29 cellular contexts compared by ENCODE assay signal in the genomic region with DNA sequence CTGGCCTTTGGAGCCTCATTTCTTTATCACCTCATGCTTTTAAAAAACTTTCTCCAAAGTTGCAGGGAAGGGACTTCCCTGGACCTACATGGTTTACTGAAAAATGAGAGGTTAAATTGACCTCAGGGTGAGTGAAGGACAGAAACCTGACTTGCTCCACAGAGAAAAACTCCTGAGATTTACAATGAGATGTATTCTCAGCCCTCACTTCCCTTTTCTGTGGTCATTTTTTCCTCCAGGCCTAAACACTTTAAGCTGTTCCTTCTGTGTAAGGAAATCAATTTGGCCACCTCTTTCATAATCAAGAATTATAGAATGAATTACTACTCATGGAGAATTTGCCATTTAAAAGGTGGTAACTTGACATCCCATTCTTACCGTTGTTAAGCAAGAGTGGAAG.
"Had no signal": no experiment of that assay in that cellular context is flagged by ENCODE, and none has a peak within 500 bp of the region (broad histone marks: within the 10 kb centered on the region; RNA-seq: fewer than 3 reads in every experiment).

No MANE protein-coding gene starts in this region.

- H3K4me2 ChIP-seq: KMS-11, SK-N-SH had no signal

- H3K9me3 ChIP-seq: adrenal gland, MG63, Peyer's patch, SJCRH30, SK-N-SH had no signal

- DNase-seq: activated CD4-positive, alpha-beta T cell treated with anti-CD3 and anti-CD28 coated beads for 36 hours; activated CD4-positive, alpha-beta T cell treated with anti-CD3 and anti-CD28 coated beads, Interleukin-2, amount 50 U/mL, for 1 hour; activated CD8-positive, alpha-beta memory T cell treated with anti-CD3 and anti-CD28 coated beads, Interleukin-2, amount 50 U/mL, for 4 hours; activated CD8-positive, alpha-beta T cell treated with anti-CD3 and anti-CD28 coated beads for 36 hours; activated gamma-delta T cell treated with Interleukin-2 at 50 U/mL for 16 hours; activated naive CD4-positive, alpha-beta T cell treated with anti-CD3 and anti-CD28 coated beads, Interleukin-2, amount 50 U/mL, for 16 hours; activated naive CD8-positive, alpha-beta T cell treated with anti-CD3 and anti-CD28 coated beads, Interleukin-2, amount 10 ng/mL, durations not matched to agents 7 days and 5 days; activated T-cell treated with anti-CD3 and anti-CD28 coated beads, Interleukin-2, amount 50 U/mL, for 72 hours; adrenal gland; anterior cingulate cortex; cerebellar nuclear complex; MG63; NCI-H1105; NCI-H1436; NCI-H1694 treated with DMSO at 0.1 percent for 48 hours; NCI-H2029 treated with DMSO at 0.1 percent for 48 hours; NCI-H345; NCI-H510A; NCI-H526 treated with DMSO at 0.1 percent for 48 hours; NCI-H82; Peyer's patch; Right ventricle myocardium superior; SJCRH30; SK-N-SH had no signal

- H3K36me3 ChIP-seq: adrenal gland, MG63, Peyer's patch, SJCRH30 had no signal

- H3K27ac Mint-ChIP-seq: activated CD4-positive, alpha-beta T cell treated with anti-CD3 and anti-CD28 coated beads for 36 hours; activated CD8-positive, alpha-beta T cell treated with anti-CD3 and anti-CD28 coated beads for 36 hours; activated naive CD8-positive, alpha-beta T cell treated with anti-CD3 and anti-CD28 coated beads, Interleukin-2, amount 10 ng/mL, durations not matched to agents 7 days and 5 days; activated T-cell treated with anti-CD3 and anti-CD28 coated beads, Interleukin-2, amount 50 U/mL, for 72 hours; activated T-helper 2 cell treated with anti-CD3 and anti-CD28 coated beads, Interferon-gamma antibody, Interleukin-2, Interleukin-4, amounts not matched to agents 10 μg/mL and 5 μg/mL and 100 μg/mL, durations not matched to agents 14 hours and 24 hours and 36 hours; IgD-negative memory B cell; T-helper 1 cell treated with Interleukin-12 subunit alpha and Interleukin-12 subunit beta and Interleukin-4 antibody, amounts not matched to agents 30 μg/mL and 1 μg/mL, for 36 hours had no signal

- H3K9ac ChIP-seq: KMS-11, SK-N-SH had no signal

- H3K27me3 ChIP-seq: adrenal gland, MG63, Peyer's patch, SJCRH30 had no signal

- H3K27me3 Mint-ChIP-seq: activated CD4-positive, alpha-beta T cell treated with anti-CD3 and anti-CD28 coated beads for 36 hours; activated CD8-positive, alpha-beta T cell treated with anti-CD3 and anti-CD28 coated beads for 36 hours; activated naive CD8-positive, alpha-beta T cell treated with anti-CD3 and anti-CD28 coated beads, Interleukin-2, amount 10 ng/mL, durations not matched to agents 7 days and 5 days had no signal

- H3K4me1 ChIP-seq: adrenal gland, SJCRH30 had no signal

- H3K36me3 Mint-ChIP-seq: IgD-negative memory B cell had no signal

- ATAC-seq: activated CD4-positive, alpha-beta T cell treated with anti-CD3 and anti-CD28 coated beads for 36 hours; activated CD8-positive, alpha-beta T cell treated with anti-CD3 and anti-CD28 coated beads for 36 hours; activated T-cell treated with anti-CD3 and anti-CD28 coated beads, Interleukin-2, amount 50 U/mL, for 72 hours had no signal

- H3K9me2 ChIP-seq: SK-N-SH had no signal

- H3K4me3 ChIP-seq: adrenal gland, MG63, Peyer's patch, SJCRH30 had no signal

- H3K4me1 Mint-ChIP-seq: activated CD4-positive, alpha-beta T cell treated with anti-CD3 and anti-CD28 coated beads for 36 hours; activated naive CD8-positive, alpha-beta T cell treated with anti-CD3 and anti-CD28 coated beads, Interleukin-2, amount 10 ng/mL, durations not matched to agents 7 days and 5 days; IgD-negative memory B cell had no signal

- H3K27ac ChIP-seq: adrenal gland, KMS-11, Peyer's patch, RWPE1, SJCRH30 had no signal

- H3K4me3 Mint-ChIP-seq: activated CD4-positive, alpha-beta T cell treated with anti-CD3 and anti-CD28 coated beads for 36 hours; activated CD8-positive, alpha-beta T cell treated with anti-CD3 and anti-CD28 coated beads for 36 hours; activated naive CD8-positive, alpha-beta T cell treated with anti-CD3 and anti-CD28 coated beads, Interleukin-2, amount 10 ng/mL, durations not matched to agents 7 days and 5 days; activated T-cell treated with anti-CD3 and anti-CD28 coated beads, Interleukin-2, amount 50 U/mL, for 72 hours; T-helper 1 cell treated with Interleukin-12 subunit alpha and Interleukin-12 subunit beta and Interleukin-4 antibody, amounts not matched to agents 30 μg/mL and 1 μg/mL, for 36 hours had no signal
